In genomic region chr7:116800594-116800993, GRCh38 we compare ENCODE assay signal across 1 cellular context.
TF ChIP-seq lines count a peak whose summit lies in the region.

No MANE protein-coding gene starts in this region.

TF ChIP-seq in HCT116, 20 proteins besides CTCF, POLR2A, EP300 and RAD21:
- TF ChIP-seq SP1 (IDR thresholded peaks at IDR 0.05; ENCODE audit: low read depth) = no peak
- no peak for TF ChIP-seq ATF3 (IDR thresholded peaks at IDR 0.05)
- TF ChIP-seq EZH2phosphoT487 (IDR thresholded peaks at IDR 0.05; ENCODE audit: borderline replicate concordance) = no peak
- TF ChIP-seq ELF1 (IDR thresholded peaks at IDR 0.05; ENCODE audit: borderline replicate concordance, low read depth) = no peak
- TF ChIP-seq TCF7L2 (IDR thresholded peaks at IDR 0.05; ENCODE audit: borderline replicate concordance, extremely low read depth, insufficient read depth, insufficient read length) = no peak
- no peak for TF ChIP-seq SRF (IDR thresholded peaks at IDR 0.05; ENCODE audit: low read depth)
- TF ChIP-seq SIN3A (IDR thresholded peaks at IDR 0.05; ENCODE audit: low read depth) = no peak
- no peak for TF ChIP-seq CEBPB (IDR thresholded peaks at IDR 0.05; ENCODE audit: low read depth)
- no peak for TF ChIP-seq FOSL1 (IDR thresholded peaks at IDR 0.05; ENCODE audit: low read depth)
- no peak for TF ChIP-seq EZH2 (IDR thresholded peaks at IDR 0.05)
